Comparison of ENCODE assay signal across 15 cellular contexts in genomic region chr5:52786391-52786790, GRCh38. TPM values are rescaled to one million over a fixed set of nuclear protein-coding genes. Genes with fewer than 3 reads are reported as not detected.
DNase-seq lines count a peak whose midpoint lies in the region; ATAC-seq and TF ChIP-seq lines count a peak whose summit lies in the region.
"Had no signal": no experiment of that assay in that cellular context is flagged by ENCODE, and none has a peak within 500 bp of the region (broad histone marks: within the 10 kb centered on the region; RNA-seq: fewer than 3 reads in every experiment).

No MANE protein-coding gene starts in this region.

- TF ChIP-seq POLR2A in esophagus squamous epithelium (IDR thresholded peaks at IDR 0.05) (no peak), gastrocnemius medialis (IDR thresholded peaks at IDR 0.05) (no peak)

- no peak overlapping the region for H3K9ac ChIP-seq in OCI-LY3 (ENCODE audit: low read length)

- H4K20me1 ChIP-seq in OCI-LY3 (ENCODE audit: insufficient read depth, low read length): no peaks in the 10 kb centered on the region

- no peaks in the 10 kb centered on the region for H3K27me3 ChIP-seq in OCI-LY3 (ENCODE audit: low read depth, low read length)
- H3K27me3 ChIP-seq in esophagus squamous epithelium: peaks cover 0 to 23% (median 0%) of the 10 kb centered on the region in 4 donors
- H3K27me3 ChIP-seq in gastrocnemius medialis: peaks cover 0 to 7% (median 0%) of the 10 kb centered on the region in 3 donors

- ATAC-seq in gastrocnemius medialis (no peak), HG03097 (IDR thresholded peaks at IDR 0.05; ENCODE audit: low FRiP score, unreplicated experiment) (no peak)
- ATAC-seq: Panc1 had no signal

- in situ Hi-C loops in gastrocnemius medialis (cut with MboI; ENCODE audit: low sequenced_read_pairs in 4 of 4): loop anchor here in 1 of 4 donors (25.0 kb wide), 1 partner anchor 126 kb away; no protein-coding TSS in a partner anchor

- H3K4me3 ChIP-seq in OCI-LY3 (ENCODE audit: low read length): peak overlapping the region; percentile 90
- H3K4me3 ChIP-seq in esophagus squamous epithelium: no peak overlapping the region
- no peak overlapping the region for H3K4me3 ChIP-seq in gastrocnemius medialis

- H3K9me3 ChIP-seq in OCI-LY3 (ENCODE audit: insufficient read depth, low read length): no peaks in the 10 kb centered on the region
- no peaks in the 10 kb centered on the region for H3K9me3 ChIP-seq in esophagus squamous epithelium
- H3K9me3 ChIP-seq in gastrocnemius medialis: no peaks in the 10 kb centered on the region

- intact Hi-C loops in esophagus squamous epithelium (cut with DNase I) (loop anchor here (10.0 kb wide), 1 partner anchor 128 kb away; no protein-coding TSS in a partner anchor), gastrocnemius medialis (cut with DNase I; ENCODE audit: low total_unique reads) (loop anchor here (2.0 to 5.0 kb wide), 2 partner anchors 94 to 128 kb away; no protein-coding TSS in a partner anchor)

- H3K4me2 ChIP-seq in OCI-LY3 (ENCODE audit: low read length): peak overlapping the region; percentile 84

- DNase-seq in DMS53 (lab: John Stamatoyannopoulos, UW) (peak; percentile 48), esophagus squamous epithelium (lab: John Stamatoyannopoulos, UW) (no peak), gastrocnemius medialis (no peak), NCI-H1105 treated with DMSO at 0.1 percent for 48 hours (lab: John Stamatoyannopoulos, UW) (no peak), 8988T (no peak)
- DNase-seq: activated CD4-positive, CD25-positive, alpha-beta regulatory T cell treated with anti-CD3 and anti-CD28 coated beads, Interleukin-2, amount 50 U/mL, for 72 hours; anterior cingulate cortex; GF-D8; GOT3; KBM-7; NCI-H1694 treated with DMSO at 0.1 percent for 48 hours; NCI-H524 had no signal

- TF ChIP-seq CTCF in OCI-LY3 (IDR thresholded peaks at IDR 0.05; ENCODE audit: low read depth, low read length): no peak
- no peak for TF ChIP-seq CTCF in esophagus squamous epithelium (IDR thresholded peaks at IDR 0.05)
- TF ChIP-seq CTCF in gastrocnemius medialis (IDR thresholded peaks at IDR 0.05 in 4 of 5, conservative IDR thresholded peaks at IDR 0.05 in 1 of 5): no peak

- H3K4me1 ChIP-seq in OCI-LY3 (ENCODE audit: low read length) (peaks cover 28% of the 10 kb centered on the region), esophagus squamous epithelium (peaks cover 8 to 36% (median 10%) of the 10 kb centered on the region in 3 donors), gastrocnemius medialis (peaks cover 7 to 11% of the 10 kb centered on the region in 2 donors)

- H3K79me2 ChIP-seq in OCI-LY3 (ENCODE audit: low read length): peaks cover 20% of the 10 kb centered on the region

- H3K36me3 ChIP-seq in OCI-LY3 (replicated peaks; ENCODE audit: low read depth, low read length) (no peaks in the 10 kb centered on the region), esophagus squamous epithelium (no peaks in the 10 kb centered on the region), gastrocnemius medialis (no peaks in the 10 kb centered on the region)

- 29 to 37% methylated on average over 4 of the region's 4 CpGs for WGBS in esophagus squamous epithelium, 2 donors

- no peak overlapping the region for H2AFZ ChIP-seq in OCI-LY3 (ENCODE audit: low read depth, low read length)

- peak overlapping the region; percentile 51; the same call in 1 of the 2 replicates for H3K27ac ChIP-seq in OCI-LY3 (ENCODE audit: low read length)
- H3K27ac ChIP-seq in esophagus squamous epithelium: peak overlapping the region in 3 of 4 donors; percentile 86 to 96 (median 94)
- H3K27ac ChIP-seq in gastrocnemius medialis: peak overlapping the region in 3 of 4 donors; percentile 75 to 83 (median 76)

RNA-seq across cellular contexts. Expression of gene ITGA1, which starts 1.3 kb away (rescaled TPM):
- total RNA-seq in esophagus squamous epithelium: 10 to 100 TPM in 3 of 4 donors, 1 to 10 TPM in 1; 9.3 to 88.9 (median 17.6) TPM
- 10 to 100 TPM in 2 of 4 donors, 1 to 10 TPM in 2; 5.7 to 20.4 (median 12.4) TPM for total RNA-seq in gastrocnemius medialis

RNA-seq across cellular contexts. Expression of gene PELO, which starts 1.3 kb away (rescaled TPM):
- 10 to 100 TPM; 10.4 to 25.6 (median 14.6) TPM for total RNA-seq in esophagus squamous epithelium
- 10 to 100 TPM; 13.8 to 28.5 (median 18.5) TPM for total RNA-seq in gastrocnemius medialis
